ENCODE assay signal across 8 cellular contexts in the genomic region with DNA sequence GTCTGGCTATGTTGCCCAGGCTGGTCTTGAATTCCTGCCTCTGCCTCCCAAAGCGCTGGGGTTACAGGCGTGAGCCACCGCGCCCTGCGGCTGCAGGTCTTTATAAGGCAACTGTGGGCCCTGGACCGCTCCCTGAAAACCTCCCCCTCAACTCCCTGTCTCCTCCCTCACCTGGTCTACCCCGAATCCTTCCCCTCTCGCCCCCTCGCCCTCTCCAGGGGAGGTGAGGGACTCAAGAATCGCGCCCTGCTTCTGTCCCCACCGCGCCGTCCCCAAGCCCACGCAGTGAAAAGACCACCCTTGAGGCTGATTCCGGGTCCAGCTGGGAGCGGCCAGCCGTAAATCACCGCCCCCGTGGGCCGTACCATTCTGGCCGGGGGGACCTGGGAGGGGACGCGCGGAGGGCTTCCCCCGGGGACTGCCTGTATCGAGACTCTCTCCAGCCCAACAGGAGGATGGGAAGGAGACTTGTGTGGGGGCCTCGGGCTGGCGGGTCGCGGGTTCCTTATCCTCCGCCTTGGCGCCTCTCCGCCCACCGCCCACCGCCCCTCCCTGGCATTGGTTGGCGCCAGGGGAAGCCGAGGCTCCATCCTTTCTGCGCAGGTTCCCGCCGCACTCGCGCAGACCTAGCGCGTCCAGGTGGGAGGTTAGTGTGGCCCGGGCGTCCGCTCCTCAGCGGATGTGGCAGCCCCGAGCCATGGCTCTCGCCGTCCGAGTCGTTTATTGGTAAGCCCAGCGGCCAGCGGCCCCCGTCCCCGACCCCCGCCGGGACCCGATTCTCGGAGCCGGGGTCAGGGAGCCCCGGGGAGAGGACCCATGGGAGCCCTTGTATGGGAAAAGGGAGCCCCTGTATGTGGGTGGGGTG. TPM values are rescaled to one million over a fixed set of nuclear protein-coding genes. Genes with fewer than 3 reads are reported as not detected.
DNase-seq lines count a peak whose midpoint lies in the region; ATAC-seq, FAIRE-seq and TF ChIP-seq lines count a peak whose summit lies in the region.

A gene (plus strand): TSS at position 615 of the 865 bp plus-strand sequence. CDS start 83 bp downstream, at position 698.

- TF ChIP-seq CTCF in BJ (IDR thresholded peaks at IDR 0.05; ENCODE audit: insufficient read depth, low read depth, low read length) (no peak), endothelial cell of umbilical vein (IDR thresholded peaks at IDR 0.05; ENCODE audit: extremely low read depth in 1 of 2, insufficient read depth in 1 of 2, low read depth in 1 of 2, low read length in 2 of 2) (no peak)

- TF ChIP-seq POLR2A in endothelial cell of umbilical vein (IDR thresholded peaks at IDR 0.05; ENCODE audit: low read depth, low read length) = peak; percentile 93

- H3K9ac ChIP-seq in NT2/D1 (ENCODE audit: insufficient read length, low read depth) (peak within 1 kb of the TSS; percentile 85), endothelial cell of umbilical vein (replicated peaks; ENCODE audit: extremely low read depth, insufficient read depth, low read length) (peak within 1 kb of the TSS; percentile 93)

- peak; percentile 21 for FAIRE-seq in endothelial cell of umbilical vein (lab: Jason Lieb, UNC)

- no peaks in the 10 kb centered on the region for H3K9me1 ChIP-seq in endothelial cell of umbilical vein (replicated peaks; ENCODE audit: control insufficient read depth, extremely low read depth, insufficient read depth, low read length)

- DNase-seq in BJ (ENCODE audit: low read depth) = no peak
- peak; percentile 93 for DNase-seq in HT-29 (ENCODE audit: low spot score)
- peak; percentile 51 for DNase-seq in NT2/D1 (ENCODE audit: low read depth, low spot score)
- DNase-seq in activated CD8-positive, alpha-beta memory T cell treated with anti-CD3 and anti-CD28 coated beads, Interleukin-2, amount 50 U/mL, for 48 hours = peak; percentile 89
- peak; percentile 78 for DNase-seq in endothelial cell of umbilical vein (ENCODE audit: low read depth, low spot score)
- DNase-seq in middle frontal gyrus (ENCODE audit: extremely low spot score, low spot score) = peak; percentile 58
- DNase-seq in stimulated activated CD8-positive, alpha-beta memory T cell treated with anti-CD3 and anti-CD28 coated beads, Interleukin-2, amount 100 ng/mL, for 1 hour (ENCODE audit: low read depth in 2 of 2) = peak; percentile 54 to 58

- no peaks in the 10 kb centered on the region for H3K9me3 ChIP-seq in NT2/D1 (ENCODE audit: insufficient read depth, low read length)
- H3K9me3 ChIP-seq in endothelial cell of umbilical vein (replicated peaks; ENCODE audit: control insufficient read depth, insufficient read depth, low read length) = no peaks in the 10 kb centered on the region

- H3K4me2 ChIP-seq in endothelial cell of umbilical vein (ENCODE audit: insufficient read depth, low read length) = peak within 1 kb of the TSS; percentile 96

- dilution Hi-C loops in endothelial cell of umbilical vein (cut with MboI; ENCODE audit: extremely low pct_ligation_motif_present, low sequenced_read_pairs) = no loop called here

- POLR2A ChIA-PET in BJ (lab: Charles Lee) = no interaction called here
- POLR2A ChIA-PET in endothelial cell of umbilical vein (lab: Charles Lee) = no interaction called here

- H3K36me3 ChIP-seq in BJ (ENCODE audit: control insufficient read depth, insufficient read depth, low read length) (peaks cover 10% of the 10 kb centered on the region), NT2/D1 (ENCODE audit: insufficient read depth, insufficient read length, low read length) (peaks cover 34% of the 10 kb centered on the region), endothelial cell of umbilical vein (ENCODE audit: control insufficient read depth in 2 of 2, extremely low read depth in 1 of 2, insufficient read depth in 2 of 2, low read length in 2 of 2) (peaks cover 0 to 13% of the 10 kb centered on the region in 2 experiments)

- H3K4me1 ChIP-seq in NT2/D1 (ENCODE audit: insufficient read depth, insufficient read length) (peaks cover 7% of the 10 kb centered on the region), endothelial cell of umbilical vein (ENCODE audit: control insufficient read depth, extremely low read depth, insufficient read depth, low read length) (peaks cover 14% of the 10 kb centered on the region)

- no TSS peak for BruUV-seq in endothelial cell of umbilical vein (replicated peaks; lab: Mats Ljungman, UMichigan)

- intact Hi-C loops in endothelial cell of umbilical vein (cut with micrococcal nuclease) = loop anchor here (1.0 kb wide), 1 partner anchor 12 kb away; no protein-coding TSS in a partner anchor

- CTCF ChIA-PET in BJ (lab: Yijun Ruan, JAX) = interaction anchor here (1.5 to 2.2 kb wide), 2 partner anchors 11 to 13 kb away, joined by 4 to 5 read pairs; no protein-coding TSS in a partner anchor
- CTCF ChIA-PET in endothelial cell of umbilical vein (lab: Charles Lee) = interaction anchor here (0.6 to 1.0 kb wide), 3 partner anchors 12 to 65 kb away, joined by 3 to 6 read pairs (median 5); a partner anchor contains a TSS

- H3K4me3 ChIP-seq in BJ (ENCODE audit: low read depth, low read length) (peak within 1 kb of the TSS; percentile 93), NT2/D1 (ENCODE audit: insufficient read length, low read depth) (peak within 1 kb of the TSS; percentile 82), endothelial cell of umbilical vein (replicated peaks in 1 of 3; ENCODE audit: insufficient read depth in 1 of 3, low read depth in 1 of 3, low read length in 3 of 3) (peak within 1 kb of the TSS; percentile 85 to 93 (median 89))

- no peaks in the 10 kb centered on the region for H3K27me3 ChIP-seq in BJ (ENCODE audit: control insufficient read depth, insufficient read depth, low read length)
- H3K27me3 ChIP-seq in NT2/D1 (ENCODE audit: insufficient read depth, insufficient read length) = no peaks in the 10 kb centered on the region
- no peaks in the 10 kb centered on the region for H3K27me3 ChIP-seq in endothelial cell of umbilical vein (ENCODE audit: control insufficient read depth in 2 of 2, insufficient read depth in 2 of 2, low read length in 2 of 2)

- peak within 1 kb of the TSS; percentile 95 for H3K27ac ChIP-seq in endothelial cell of umbilical vein (ENCODE audit: insufficient read depth, low read depth, low read length)

- H3K79me2 ChIP-seq in endothelial cell of umbilical vein (ENCODE audit: control insufficient read depth, insufficient read depth, low read length) = peaks cover 30% of the 10 kb centered on the region

- peak within 1 kb of the TSS; percentile 96 for H2AFZ ChIP-seq in endothelial cell of umbilical vein (ENCODE audit: low read depth, low read length)

- no peaks in the 10 kb centered on the region for H4K20me1 ChIP-seq in endothelial cell of umbilical vein (replicated peaks; ENCODE audit: control insufficient read depth, extremely low read depth, insufficient read depth, low read length)

- peak; percentile 84 for ATAC-seq in GM19397 (IDR thresholded peaks at IDR 0.05; ENCODE audit: unreplicated experiment)

TF ChIP-seq in endothelial cell of umbilical vein, 7 proteins besides CTCF, POLR2A, EP300 and RAD21:
- TF ChIP-seq GATA2 (IDR thresholded peaks at IDR 0.05; ENCODE audit: insufficient read depth, insufficient read length, low read depth, low read length) (no peak), JUN (IDR thresholded peaks at IDR 0.05; ENCODE audit: borderline replicate concordance, insufficient read depth, insufficient read length, low read depth) (no peak), MYC (IDR thresholded peaks at IDR 0.05; ENCODE audit: low read depth, low read length) (no peak), EZH2 (IDR thresholded peaks at IDR 0.05; ENCODE audit: borderline replicate concordance, low read depth, low read length, severe bottlenecking) (no peak), FOS (IDR thresholded peaks at IDR 0.05; ENCODE audit: borderline replicate concordance, insufficient read depth, low read length) (no peak), POLR2AphosphoS5 (IDR thresholded peaks at IDR 0.05; ENCODE audit: insufficient read depth, low read depth, low read length) (peak; percentile 94)
- TF ChIP-seq, protein P1, sequence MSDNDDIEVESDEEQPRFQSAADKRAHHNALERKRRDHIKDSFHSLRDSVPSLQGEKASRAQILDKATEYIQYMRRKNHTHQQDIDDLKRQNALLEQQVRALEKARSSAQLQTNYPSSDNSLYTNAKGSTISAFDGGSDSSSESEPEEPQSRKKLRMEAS (IDR thresholded peaks at IDR 0.05; ENCODE audit: insufficient read depth, insufficient read length) = no peak
TF ChIP-seq in endothelial cell of umbilical vein: peak in this region for 1.

RNA-seq across cellular contexts. Expression of the gene that starts here (rescaled TPM):
- polyA plus RNA-seq in BJ (2011; rRNA removed) (256 and 293 TPM in 2 replicates), endothelial cell of umbilical vein (613 and 629 TPM in 2 replicates)
- 33.2 and 51.9 TPM in 2 replicates for polyA minus RNA-seq in BJ (2011; rRNA and poly(A)+ RNA removed)
- total RNA-seq in HT-29 (2014; rRNA removed; shearing (Covaris generic)) = 492 and 534 TPM in 2 replicates
- 220 and 316 TPM in 2 replicates for total RNA-seq in endothelial cell of umbilical vein
- 541 and 597 TPM in 2 replicates for polyA plus RNA-seq in endothelial cell of umbilical vein (2011; cell fraction: cytosol; rRNA removed)
- 179 and 190 TPM in 2 replicates for polyA plus RNA-seq in endothelial cell of umbilical vein (2011; cell fraction: nucleus; rRNA removed)
- 307 and 370 TPM in 2 replicates for polyA plus RNA-seq in endothelial cell of umbilical vein (2012)
- polyA minus RNA-seq in endothelial cell of umbilical vein = 118 and 129 TPM in 2 replicates
- polyA minus RNA-seq in endothelial cell of umbilical vein (2011; cell fraction: cytosol; rRNA and poly(A)+ RNA removed) = 45.0 TPM
- polyA minus RNA-seq in endothelial cell of umbilical vein (2011; cell fraction: nucleus; rRNA and poly(A)+ RNA removed) = 24.9 and 26.5 TPM in 2 replicates
